Comparison of ENCODE assay signal across 14 cellular contexts in the genomic region with DNA sequence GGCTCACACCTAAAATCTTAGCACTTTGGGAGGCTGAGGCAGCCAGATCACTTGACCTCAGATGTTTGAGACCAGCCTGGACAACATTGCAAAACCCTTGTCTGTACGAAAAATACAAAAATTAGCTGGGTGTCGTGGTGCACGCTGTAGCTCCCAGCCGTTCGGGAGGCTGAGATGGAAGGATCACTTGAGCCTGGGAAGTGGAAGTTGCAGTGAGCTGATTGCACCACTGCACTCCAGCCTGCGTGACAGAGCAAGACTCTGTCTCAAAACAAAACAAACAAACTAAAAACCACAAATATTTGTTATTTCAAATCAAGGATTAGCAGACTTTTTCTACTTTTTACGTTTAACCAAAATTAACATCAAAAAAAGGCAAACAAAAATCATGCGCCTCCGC. TPM values are rescaled to one million over a fixed set of nuclear protein-coding genes. Genes with fewer than 3 reads are reported as not detected.
A peak's percentile ranks its signal among the peaks of the same experiment; 100 is the strongest.
DNase-seq lines count a peak whose midpoint lies in the region; ATAC-seq, FAIRE-seq and TF ChIP-seq lines count a peak whose summit lies in the region.
"Had no signal": no experiment of that assay in that cellular context is flagged by ENCODE, and none has a peak within 500 bp of the region (broad histone marks: within the 10 kb centered on the region; RNA-seq: fewer than 3 reads in every experiment).

No MANE protein-coding gene starts in this region.

- CTCF ChIA-PET in GM10248 (lab: Yijun Ruan, JAX) (no interaction called here), HEK293T (lab: Yijun Ruan, JAX) (no interaction called here), HepG2 (lab: Yijun Ruan, JAX; ENCODE audit: low intra/inter-chr PET ratio, low total read pairs) (no interaction called here)

- no peaks in the 10 kb centered on the region for H4K20me1 ChIP-seq in HepG2 (ENCODE audit: insufficient read depth, low read length)

- H3K4me1 Mint-ChIP-seq in activated naive CD8-positive, alpha-beta T cell treated with anti-CD3 and anti-CD28 coated beads, Interleukin-2, amount 50 U/mL, for 24 hours: peaks cover 24% of the 10 kb centered on the region

- POLR2A ChIA-PET in GM10248 (lab: Yijun Ruan, JAX): no interaction called here
- POLR2A ChIA-PET in HEK293T (lab: Yijun Ruan, JAX): no interaction called here
- POLR2A ChIA-PET in HepG2 (lab: Yijun Ruan, JAX): no interaction called here

- H3K79me2 ChIP-seq in HepG2 (ENCODE audit: insufficient read depth, low read length): no peaks in the 10 kb centered on the region

- H3K27ac Mint-ChIP-seq in activated naive CD8-positive, alpha-beta T cell treated with anti-CD3 and anti-CD28 coated beads, Interleukin-2, amount 50 U/mL, for 24 hours: peak overlapping the region; percentile 34

- no peaks in the 10 kb centered on the region for H3K9me3 ChIP-seq in HepG2 (ENCODE audit: low read length)

- peaks cover 8 to 43% of the 10 kb centered on the region in 2 experiments; a peak in 4 of 5 replicates for H3K36me3 ChIP-seq in HepG2 (replicated peaks in 1 of 2; ENCODE audit: control insufficient read depth in 1 of 2, insufficient read depth in 2 of 2, low read length in 2 of 2)

- DNase-seq in AG09319 (ENCODE audit: extremely low read depth, low read depth) (peak; percentile 25), GM18507 (ENCODE audit: extremely low spot score, insufficient read length, low read depth) (no peak), iris pigment epithelial cell (ENCODE audit: low read depth) (peak; percentile 83), GM10248 (ENCODE audit: extremely low spot score) (no peak), HT-29 (ENCODE audit: low spot score) (no peak), HEK293T (ENCODE audit: extremely low spot score) (no peak), HepG2 (ENCODE audit: low spot score) (no peak)
- DNase-seq in activated naive CD8-positive, alpha-beta T cell treated with anti-CD3 and anti-CD28 coated beads, Interleukin-2, amount 50 U/mL, for 24 hours: no peak
- DNase-seq: amygdala; effector CD8-positive, alpha-beta T cell; NCI-H2029 treated with DMSO at 0.1 percent for 48 hours; NCI-H748 treated with DMSO at 0.1 percent for 48 hours; stimulated activated CD4-positive, alpha-beta T cell treated with anti-CD3 and anti-CD28 coated beads, Interleukin-1b, Interleukin-23, amount 100 ng/mL, for 48 hours had no signal

- 73% methylated on average over 9 of the region's 9 CpGs for WGBS in HepG2 (ENCODE audit: low lambda C conversion rate)

- no peak overlapping the region for H3K4me2 ChIP-seq in HepG2 (ENCODE audit: low read depth, low read length)

- H3K4me3 Mint-ChIP-seq in activated naive CD8-positive, alpha-beta T cell treated with anti-CD3 and anti-CD28 coated beads, Interleukin-2, amount 50 U/mL, for 24 hours: no peak overlapping the region

- no peak for TF ChIP-seq RAD21 in HepG2 (CRISPR knock-in tag; IDR thresholded peaks at IDR 0.05)

- TF ChIP-seq CTCF in AG09319 (IDR thresholded peaks at IDR 0.05; ENCODE audit: low read depth, low read length): no peak
- TF ChIP-seq CTCF in GM10248 (IDR thresholded peaks at IDR 0.05; ENCODE audit: control extremely low read depth, extremely low read depth, low read depth, missing control alignments): no peak
- no peak for TF ChIP-seq CTCF in HepG2 (CRISPR knock-in tag; IDR thresholded peaks at IDR 0.05)

- intact Hi-C loops in HepG2 (cut with micrococcal nuclease; ENCODE audit: unreplicated experiment): no loop called here

- H3K9ac ChIP-seq in HepG2 (ENCODE audit: insufficient read depth, low read depth, low read length): no peak overlapping the region

- no peaks in the 10 kb centered on the region for H3K27me3 ChIP-seq in HepG2 (ENCODE audit: control insufficient read depth in 1 of 2, insufficient read depth in 2 of 2, low read length in 2 of 2)

- FAIRE-seq in GM18507 (lab: Jason Lieb, UNC) (peak; percentile 45), HepG2 (lab: Jason Lieb, UNC) (no peak)

- no peak for TF ChIP-seq POLR2A in HepG2 (IDR thresholded peaks at IDR 0.05; ENCODE audit: insufficient read depth in 1 of 2, low read depth in 2 of 2, low read length in 2 of 2)

- no peaks in the 10 kb centered on the region for H3K4me1 ChIP-seq in HepG2 (ENCODE audit: insufficient read depth, low read length)

- peaks cover 51% of the 10 kb centered on the region for H3K36me3 Mint-ChIP-seq in activated naive CD8-positive, alpha-beta T cell treated with anti-CD3 and anti-CD28 coated beads, Interleukin-2, amount 50 U/mL, for 24 hours (ENCODE audit: low read depth)

- in situ Hi-C loops in HepG2 (cut with HindIII; ENCODE audit: extremely low pct_ligation_motif_present, low pct_unique_long_range_greater_than_20kb): no loop called here

- H2AFZ ChIP-seq in HepG2 (ENCODE audit: low read length): no peak overlapping the region

- TF ChIP-seq EP300 in HepG2 (IDR thresholded peaks at IDR 0.05; ENCODE audit: low read depth in 2 of 2, low read length in 2 of 2): no peak
- TF ChIP-seq EP300 in HepG2 (CRISPR knock-in tag; IDR thresholded peaks at IDR 0.05; ENCODE audit: borderline replicate concordance): no peak

- H3K9me3 Mint-ChIP-seq in activated naive CD8-positive, alpha-beta T cell treated with anti-CD3 and anti-CD28 coated beads, Interleukin-2, amount 50 U/mL, for 24 hours: no peaks in the 10 kb centered on the region

- no TSS peak for BruUV-seq in HepG2 (replicated peaks; lab: Mats Ljungman, UMichigan)

- no peak for ATAC-seq in activated naive CD8-positive, alpha-beta T cell treated with anti-CD3 and anti-CD28 coated beads, Interleukin-2, amount 50 U/mL, for 24 hours
- no peak for ATAC-seq in HepG2

- no peaks in the 10 kb centered on the region for H3K27me3 Mint-ChIP-seq in activated naive CD8-positive, alpha-beta T cell treated with anti-CD3 and anti-CD28 coated beads, Interleukin-2, amount 50 U/mL, for 24 hours

- no peak overlapping the region for H3K4me3 ChIP-seq in HepG2 (replicated peaks in 1 of 3; ENCODE audit: insufficient read depth in 1 of 3, low read depth in 2 of 3, low read length in 3 of 3)

- no peak overlapping the region for H3K27ac ChIP-seq in HepG2 (ENCODE audit: extremely low read length, insufficient read depth, low read length)
- H3K27ac ChIP-seq: RWPE1 had no signal

TF ChIP-seq in HEK293T, 16 proteins besides CTCF, POLR2A, EP300 and RAD21 (continues in another document):
- TF ChIP-seq L3MBTL2 (conservative IDR thresholded peaks at IDR 0.05) (no peak), HDGF (IDR thresholded peaks at IDR 0.05; ENCODE audit: borderline replicate concordance) (no peak), FOXM1 (IDR thresholded peaks at IDR 0.05; ENCODE audit: borderline replicate concordance) (no peak)

TF ChIP-seq in HepG2, 621 proteins besides CTCF, POLR2A, EP300 and RAD21 (continues in another document):
- TF ChIP-seq CBX2 (IDR thresholded peaks at IDR 0.05; ENCODE audit: low read depth, low read length) (no peak), CBX2 (CRISPR knock-in tag; IDR thresholded peaks at IDR 0.05; ENCODE audit: low read depth) (no peak)

RNA-seq across cellular contexts. Expression of gene INKA2, which starts 31.3 kb away (rescaled TPM):
- 2.0 and 3.4 TPM in 2 replicates for total RNA-seq in HT-29 (2014; rRNA removed; shearing (Covaris generic))
- total RNA-seq in HepG2 (2016; rRNA removed; fragmentation: Illumina TruSeq; extraction: Trizol): 4.6 and 6.1 TPM in 2 replicates
- total RNA-seq in HepG2 (2016; cell fraction: cytosol; rRNA removed; fragmentation: Illumina TruSeq; extraction: Trizol; ENCODE audit: low read depth): 0.61 and 1.2 TPM in 2 replicates
- 4.0 and 4.3 TPM in 2 replicates for total RNA-seq in HepG2 (2016; cell fraction: insoluble cytoplasmic fraction; rRNA removed; fragmentation: Illumina TruSeq; extraction: Trizol)
- 2.5 and 2.9 TPM in 2 replicates for total RNA-seq in HepG2 (2016; cell fraction: membrane; rRNA removed; fragmentation: Illumina TruSeq; extraction: Trizol)
- total RNA-seq in HepG2 (2016; cell fraction: nucleus; rRNA removed; fragmentation: Illumina TruSeq; extraction: Trizol): 4.0 and 4.7 TPM in 2 replicates
- 2.6 TPM in 2 replicates for polyA plus RNA-seq in HepG2 (2011; rRNA removed)
- polyA plus RNA-seq in HepG2 (2011; cell fraction: cytosol; rRNA removed): 1.3 TPM in 2 replicates
- polyA plus RNA-seq in HepG2 (2011; cell fraction: nucleus; rRNA removed): 2.5 and 3.6 TPM in 2 replicates
- 1.7 and 2.4 TPM in 2 replicates for polyA plus RNA-seq in HepG2 (2012)
- 0.77 and 1.1 TPM in 2 replicates for polyA plus RNA-seq in HepG2 (2016; cell fraction: cytosol; fragmentation: Illumina TruSeq; extraction: Trizol; ENCODE audit: low read depth)
- 2.2 and 3.8 TPM in 2 replicates for polyA plus RNA-seq in HepG2 (2016; cell fraction: insoluble cytoplasmic fraction; fragmentation: Illumina TruSeq; extraction: Trizol; ENCODE audit: low read depth)
- polyA plus RNA-seq in HepG2 (2016; cell fraction: membrane; fragmentation: Illumina TruSeq; extraction: Trizol; ENCODE audit: low read depth): 1.9 and 2.0 TPM in 2 replicates
- 6.2 and 10.3 TPM in 2 replicates for polyA plus RNA-seq in HepG2 (2016; cell fraction: nucleus; fragmentation: Illumina TruSeq; extraction: Trizol; ENCODE audit: insufficient read depth, low read depth)
- polyA minus RNA-seq in HepG2 (2011; rRNA and poly(A)+ RNA removed; ENCODE audit: low replicate concordance): 4.9 and 8.9 TPM in 2 replicates
- polyA minus RNA-seq in HepG2 (2011; cell fraction: cytosol; rRNA and poly(A)+ RNA removed): 1.6 TPM in 1 of 2 replicates, not detected in the other
- polyA minus RNA-seq in HepG2 (2011; cell fraction: nucleus; rRNA and poly(A)+ RNA removed): 6.2 and 9.3 TPM in 2 replicates

RNA-seq across cellular contexts. Expression of gene DDX20, which starts 47.8 kb away (rescaled TPM):
- 18.5 and 24.1 TPM in 2 replicates for total RNA-seq in HT-29 (2014; rRNA removed; shearing (Covaris generic))
- 14.3 and 20.0 TPM in 2 replicates for total RNA-seq in HepG2 (2016; rRNA removed; fragmentation: Illumina TruSeq; extraction: Trizol)
- total RNA-seq in HepG2 (2016; cell fraction: cytosol; rRNA removed; fragmentation: Illumina TruSeq; extraction: Trizol; ENCODE audit: low read depth): 1.8 and 2.2 TPM in 2 replicates
- 13.8 and 19.4 TPM in 2 replicates for total RNA-seq in HepG2 (2016; cell fraction: insoluble cytoplasmic fraction; rRNA removed; fragmentation: Illumina TruSeq; extraction: Trizol)
- total RNA-seq in HepG2 (2016; cell fraction: membrane; rRNA removed; fragmentation: Illumina TruSeq; extraction: Trizol): 5.0 and 6.5 TPM in 2 replicates
- total RNA-seq in HepG2 (2016; cell fraction: nucleus; rRNA removed; fragmentation: Illumina TruSeq; extraction: Trizol): 13.8 TPM in 2 replicates
- polyA plus RNA-seq in HepG2 (2011; rRNA removed): 3.2 and 4.0 TPM in 2 replicates
- polyA plus RNA-seq in HepG2 (2011; cell fraction: cytosol; rRNA removed): 1.7 and 2.4 TPM in 2 replicates
- 4.0 and 5.2 TPM in 2 replicates for polyA plus RNA-seq in HepG2 (2011; cell fraction: nucleus; rRNA removed)
- 4.6 and 6.6 TPM in 2 replicates for polyA plus RNA-seq in HepG2 (2012)
- polyA plus RNA-seq in HepG2 (2016; cell fraction: cytosol; fragmentation: Illumina TruSeq; extraction: Trizol; ENCODE audit: low read depth): 0.71 and 0.80 TPM in 2 replicates
- 13.4 and 14.2 TPM in 2 replicates for polyA plus RNA-seq in HepG2 (2016; cell fraction: insoluble cytoplasmic fraction; fragmentation: Illumina TruSeq; extraction: Trizol; ENCODE audit: low read depth)
- polyA plus RNA-seq in HepG2 (2016; cell fraction: membrane; fragmentation: Illumina TruSeq; extraction: Trizol; ENCODE audit: low read depth): 1.7 and 2.0 TPM in 2 replicates
- polyA plus RNA-seq in HepG2 (2016; cell fraction: nucleus; fragmentation: Illumina TruSeq; extraction: Trizol; ENCODE audit: insufficient read depth, low read depth): 14.9 and 15.2 TPM in 2 replicates
- polyA minus RNA-seq in HepG2 (2011; rRNA and poly(A)+ RNA removed; ENCODE audit: low replicate concordance): 5.0 and 17.2 TPM in 2 replicates
- 4.1 and 4.2 TPM in 2 replicates for polyA minus RNA-seq in HepG2 (2011; cell fraction: cytosol; rRNA and poly(A)+ RNA removed)
- 15.5 and 16.4 TPM in 2 replicates for polyA minus RNA-seq in HepG2 (2011; cell fraction: nucleus; rRNA and poly(A)+ RNA removed)

Comparison
In these comparisons a context has a peak if more than half of its experiments do, and no peak if none do; other contexts are left out.
1. DNase-seq: peak in AG09319 (single experiment) and iris pigment epithelial cell (single experiment); none in GM18507 (single experiment), activated naive CD8-positive, alpha-beta T cell treated with anti-CD3 and anti-CD28 coated beads, Interleukin-2, amount 50 U/mL, for 24 hours (single experiment), GM10248 (single experiment), HT-29 (single experiment), HEK293T (single experiment) and HepG2 (single experiment).